In the genomic region with DNA sequence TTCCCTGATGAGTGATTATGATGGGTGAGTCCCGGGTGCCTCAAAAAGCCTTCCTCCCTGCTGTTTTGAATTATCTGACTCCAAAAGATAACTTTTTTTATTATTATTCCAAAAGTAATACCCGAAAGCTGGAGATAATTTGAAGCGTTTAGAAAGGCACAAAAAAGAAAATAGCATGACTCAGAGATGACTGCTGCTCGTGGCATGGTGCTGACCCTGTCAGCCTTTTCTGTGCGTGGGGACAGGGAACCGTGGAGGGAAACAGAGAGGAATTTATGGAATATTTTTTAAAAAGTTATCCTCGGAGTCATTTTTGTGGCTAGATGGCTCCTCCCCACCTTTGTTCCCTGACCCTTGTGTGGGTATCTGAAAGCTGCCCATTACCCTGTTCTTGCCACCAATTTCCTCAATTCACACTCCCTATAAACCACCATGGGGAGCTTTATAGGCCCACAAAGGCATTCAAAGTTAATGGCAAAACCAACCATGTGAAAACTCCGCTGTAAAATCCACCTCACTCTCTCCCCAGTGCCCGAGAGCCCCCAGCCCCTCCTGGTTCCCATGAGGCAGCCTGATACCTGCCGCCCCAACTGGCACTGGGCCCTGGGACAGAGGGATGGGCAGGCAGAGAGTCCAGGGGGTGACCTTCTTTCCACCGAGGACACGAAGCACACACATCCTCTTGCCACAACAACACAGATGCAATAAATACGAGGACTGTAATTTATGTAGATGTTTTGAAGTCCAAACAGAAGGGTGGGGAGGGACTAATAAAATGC, we compare ENCODE assay signal across 21 cellular contexts. TPM values are rescaled to one million over a fixed set of nuclear protein-coding genes. Genes with fewer than 3 reads are reported as not detected.
"Had no signal": no experiment of that assay in that cellular context is flagged by ENCODE, and none has a peak within 500 bp of the region (broad histone marks: within the 10 kb centered on the region; RNA-seq: fewer than 3 reads in every experiment).

No MANE protein-coding gene starts in this region.

- DNase-seq: activated CD4-positive, alpha-beta T cell treated with anti-CD3 and anti-CD28 coated beads for 4 hours; activated CD8-positive, alpha-beta T cell treated with anti-CD3 and anti-CD28 coated beads for 36 hours; activated gamma-delta T cell treated with Interleukin-2 at 50 U/mL for 16 hours; activated naive CD8-positive, alpha-beta T cell treated with anti-CD3 and anti-CD28 coated beads for 36 hours; anterior cingulate cortex; cerebellar nuclear complex; effector memory CD4-positive, alpha-beta T cell; foreskin melanocyte; immature natural killer cell; left cardiac atrium; pancreas; sigmoid colon; stimulated activated CD4-positive, alpha-beta T cell treated with anti-CD3 and anti-CD28 coated beads, Interleukin-12 subunit alpha, Interleukin-12 subunit beta, amount 100 ng/mL, for 4 hours; stimulated activated CD4-positive, alpha-beta T cell treated with anti-CD3 and anti-CD28 coated beads, Interleukin-2, amount 100 ng/mL, for 24 hours; T-helper 2 cell had no signal

- H3K4me1 ChIP-seq: pancreas, sigmoid colon, vagina had no signal

- H3K4me3 Mint-ChIP-seq: activated CD8-positive, alpha-beta T cell treated with anti-CD3 and anti-CD28 coated beads for 36 hours; activated naive CD8-positive, alpha-beta T cell treated with anti-CD3 and anti-CD28 coated beads for 36 hours; dendritic cell treated with granulocyte-macrophage colony-stimulating factor and Interleukin-4, amounts not matched to agents 40 ng/mL and 50 ng/mL, for 4 days; immature natural killer cell; naive thymus-derived CD8-positive, alpha-beta T cell; WTC11 had no signal

- ATAC-seq: activated CD8-positive, alpha-beta T cell treated with anti-CD3 and anti-CD28 coated beads for 36 hours; left cardiac atrium; naive thymus-derived CD8-positive, alpha-beta T cell; pancreas; WTC11 had no signal

- H3K27ac Mint-ChIP-seq: activated CD8-positive, alpha-beta T cell treated with anti-CD3 and anti-CD28 coated beads for 36 hours; activated naive CD8-positive, alpha-beta T cell treated with anti-CD3 and anti-CD28 coated beads for 36 hours; dendritic cell treated with granulocyte-macrophage colony-stimulating factor and Interleukin-4, amounts not matched to agents 40 ng/mL and 50 ng/mL, for 4 days; immature natural killer cell; naive thymus-derived CD8-positive, alpha-beta T cell; WTC11 had no signal

- H3K9me3 Mint-ChIP-seq: activated CD8-positive, alpha-beta T cell treated with anti-CD3 and anti-CD28 coated beads for 36 hours; activated naive CD8-positive, alpha-beta T cell treated with anti-CD3 and anti-CD28 coated beads for 36 hours; dendritic cell treated with granulocyte-macrophage colony-stimulating factor and Interleukin-4, amounts not matched to agents 40 ng/mL and 50 ng/mL, for 4 days; immature natural killer cell; naive thymus-derived CD8-positive, alpha-beta T cell; WTC11 had no signal

- H3K4me3 ChIP-seq: pancreas, sigmoid colon, vagina had no signal

- H3K27me3 Mint-ChIP-seq: activated naive CD8-positive, alpha-beta T cell treated with anti-CD3 and anti-CD28 coated beads for 36 hours had no signal

- H3K27me3 ChIP-seq: pancreas, sigmoid colon, vagina had no signal

- H3K27ac ChIP-seq: pancreas, sigmoid colon, vagina had no signal

- H3K36me3 Mint-ChIP-seq: activated naive CD8-positive, alpha-beta T cell treated with anti-CD3 and anti-CD28 coated beads for 36 hours; immature natural killer cell; naive thymus-derived CD8-positive, alpha-beta T cell; WTC11 had no signal

- H3K36me3 ChIP-seq: pancreas, sigmoid colon, vagina had no signal

- H3K4me1 Mint-ChIP-seq: activated naive CD8-positive, alpha-beta T cell treated with anti-CD3 and anti-CD28 coated beads for 36 hours; immature natural killer cell; naive thymus-derived CD8-positive, alpha-beta T cell had no signal

- H3K9me3 ChIP-seq: pancreas, sigmoid colon, vagina had no signal

RNA-seq across cellular contexts. Expression of gene IGSF21, which starts 37.5 kb away (rescaled TPM):
- total RNA-seq: activated CD8-positive, alpha-beta T cell treated with anti-CD3 and anti-CD28 coated beads for 36 hours; activated naive CD8-positive, alpha-beta T cell treated with anti-CD3 and anti-CD28 coated beads for 36 hours; lung microvascular endothelial cell; mononuclear cell; naive thymus-derived CD8-positive, alpha-beta T cell had no signal
- polyA plus RNA-seq: immature natural killer cell; naive thymus-derived CD8-positive, alpha-beta T cell had no signal
